ENCODE assay signal across 17 cellular contexts in genomic region chr2:138298120-138298814, GRCh38.
DNase-seq lines count a peak whose midpoint lies in the region; ATAC-seq and TF ChIP-seq lines count a peak whose summit lies in the region.
"Had no signal": no experiment of that assay in that cellular context is flagged by ENCODE, and none has a peak within 500 bp of the region (broad histone marks: within the 10 kb centered on the region; RNA-seq: fewer than 3 reads in every experiment).

No MANE protein-coding gene starts in this region.

- no peaks in the 10 kb centered on the region for H3K27me3 ChIP-seq in spleen (replicated peaks in 1 of 7)

- no peak overlapping the region for H3K4me3 Mint-ChIP-seq in endothelial cell (ENCODE audit: unreplicated experiment)
- H3K4me3 Mint-ChIP-seq: activated T-cell treated with anti-CD3 and anti-CD28 coated beads, Interleukin-2, amount 50 U/mL, for 4 hours; stimulated activated effector memory CD8-positive, alpha-beta T cell treated with anti-CD3 and anti-CD28 coated beads, Interleukin-12 subunit alpha, Interleukin-12 subunit beta, amount 100 ng/mL, for 72 hours had no signal

- no peaks in the 10 kb centered on the region for H3K9me3 Mint-ChIP-seq in endothelial cell (ENCODE audit: unreplicated experiment)
- H3K9me3 Mint-ChIP-seq: activated T-cell treated with anti-CD3 and anti-CD28 coated beads, Interleukin-2, amount 50 U/mL, for 4 hours had no signal

- TF ChIP-seq POLR2A in spleen (IDR thresholded peaks at IDR 0.05), result no peak

- no peak for DNase-seq in stimulated activated naive CD8-positive, alpha-beta T cell treated with anti-CD3 and anti-CD28 coated beads, Interleukin-15, Interleukin-2, amounts not matched to agents 100 U/mL and 50 U/mL, for 24 hours
- no peak for DNase-seq in endothelial cell (ENCODE audit: low spot score)
- DNase-seq in spleen, result no peak
- DNase-seq in SW480 (ENCODE audit: low spot score), result no peak
- DNase-seq: ACHN; activated T-cell treated with anti-CD3 and anti-CD28 coated beads, Interleukin-2, amount 50 U/mL, for 4 hours; foreskin melanocyte; Kasumi-1; mucosa of descending colon; NCI-H2081; stimulated activated CD4-positive, alpha-beta T cell treated with anti-CD3 and anti-CD28 coated beads, Interleukin-2, amount 100 ng/mL, for 24 hours had no signal

- intact Hi-C loops in spleen (cut with DNase I; ENCODE audit: low total_unique reads), result no loop called here

- H3K27me3 Mint-ChIP-seq in endothelial cell (ENCODE audit: unreplicated experiment), result no peaks in the 10 kb centered on the region

- H3K36me3 Mint-ChIP-seq in endothelial cell (ENCODE audit: low read depth, unreplicated experiment), result no peaks in the 10 kb centered on the region
- H3K36me3 Mint-ChIP-seq: stimulated activated effector memory CD8-positive, alpha-beta T cell treated with anti-CD3 and anti-CD28 coated beads, Interleukin-12 subunit alpha, Interleukin-12 subunit beta, amount 100 ng/mL, for 72 hours had no signal

- ATAC-seq in GM18502 (IDR thresholded peaks at IDR 0.05; ENCODE audit: poor library complexity, unreplicated experiment), result peak; percentile 72
- peak; percentile 88 for ATAC-seq in GM19438 (IDR thresholded peaks at IDR 0.05; ENCODE audit: low read depth, unreplicated experiment)
- peak; percentile 82 for ATAC-seq in HG02759 (IDR thresholded peaks at IDR 0.05; ENCODE audit: unreplicated experiment)
- ATAC-seq in HG03342 (IDR thresholded peaks at IDR 0.05; ENCODE audit: unreplicated experiment), result peak; percentile 73
- ATAC-seq in stimulated activated naive CD8-positive, alpha-beta T cell treated with anti-CD3 and anti-CD28 coated beads, Interleukin-15, Interleukin-2, amounts not matched to agents 100 U/mL and 50 U/mL, for 24 hours, result no peak
- ATAC-seq: activated T-cell treated with anti-CD3 and anti-CD28 coated beads, Interleukin-2, amount 50 U/mL, for 4 hours; mucosa of descending colon; stimulated activated effector memory CD8-positive, alpha-beta T cell treated with anti-CD3 and anti-CD28 coated beads, Interleukin-12 subunit alpha, Interleukin-12 subunit beta, amount 100 ng/mL, for 72 hours had no signal

- WGBS in spleen, 5 donors, result 88 to 95% (median 92%) methylated on average over 11 of the region's 11 CpGs

- no peaks in the 10 kb centered on the region for H3K4me1 ChIP-seq in spleen
- H3K4me1 ChIP-seq: prostate gland had no signal

- no peaks in the 10 kb centered on the region for H3K4me1 Mint-ChIP-seq in endothelial cell (ENCODE audit: unreplicated experiment)
- H3K4me1 Mint-ChIP-seq: stimulated activated effector memory CD8-positive, alpha-beta T cell treated with anti-CD3 and anti-CD28 coated beads, Interleukin-12 subunit alpha, Interleukin-12 subunit beta, amount 100 ng/mL, for 72 hours had no signal

- no peak overlapping the region for H3K27ac ChIP-seq in spleen
- H3K27ac ChIP-seq: prostate gland had no signal

- H3K27ac Mint-ChIP-seq in endothelial cell (ENCODE audit: unreplicated experiment), result no peak overlapping the region
- H3K27ac Mint-ChIP-seq: stimulated activated effector memory CD8-positive, alpha-beta T cell treated with anti-CD3 and anti-CD28 coated beads, Interleukin-12 subunit alpha, Interleukin-12 subunit beta, amount 100 ng/mL, for 72 hours had no signal

- no peak overlapping the region for H3K4me3 ChIP-seq in spleen
- H3K4me3 ChIP-seq: mucosa of descending colon, prostate gland had no signal

- H3K36me3 ChIP-seq in spleen, result no peaks in the 10 kb centered on the region
- H3K36me3 ChIP-seq: prostate gland had no signal

- H3K9me3 ChIP-seq in spleen, result no peaks in the 10 kb centered on the region
- H3K9me3 ChIP-seq: mucosa of descending colon, prostate gland had no signal

- TF ChIP-seq CTCF in endothelial cell (IDR thresholded peaks at IDR 0.05; ENCODE audit: unreplicated experiment) (no peak), spleen (IDR thresholded peaks at IDR 0.05 in 8 of 11, conservative IDR thresholded peaks at IDR 0.05 in 3 of 11) (no peak)
